ENCODE assay signal across 34 cellular contexts in the genomic region with DNA sequence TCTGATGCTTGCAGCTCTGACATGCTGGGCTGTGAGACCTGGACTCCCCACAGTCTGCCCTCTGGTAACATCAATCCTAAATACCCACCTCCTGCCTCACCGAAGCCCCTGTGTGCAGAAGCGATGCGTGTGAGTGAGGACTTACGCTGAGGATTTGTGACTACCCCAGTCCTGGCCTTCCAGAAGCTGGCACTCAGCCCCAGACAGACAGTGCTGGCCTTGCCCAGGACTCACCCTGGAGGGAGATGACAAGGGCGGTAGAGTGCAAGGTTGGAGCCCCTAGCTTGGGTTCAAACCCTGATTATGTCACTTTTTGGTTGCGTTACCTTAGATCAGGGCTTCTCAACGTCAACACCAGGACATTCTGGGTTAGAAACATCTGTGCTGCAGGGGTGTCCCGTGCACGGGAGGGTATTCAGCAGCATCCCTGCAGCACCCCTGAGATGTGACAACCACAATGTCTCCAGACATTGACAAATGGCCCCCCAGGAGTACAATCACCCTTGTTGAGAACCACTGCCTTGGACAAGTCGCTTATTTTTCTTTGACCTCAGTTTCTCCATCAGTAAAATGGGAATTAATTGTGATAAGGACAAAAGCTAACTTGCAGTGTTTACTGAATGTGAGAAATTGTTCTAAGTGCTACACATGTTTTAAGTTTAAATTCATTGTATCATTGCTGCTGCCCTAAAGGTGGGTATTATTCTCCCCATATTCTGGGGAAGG. TPM values are rescaled to one million over a fixed set of nuclear protein-coding genes. Genes with fewer than 3 reads are reported as not detected.
"Had no signal": no experiment of that assay in that cellular context is flagged by ENCODE, and none has a peak within 500 bp of the region (broad histone marks: within the 10 kb centered on the region; RNA-seq: fewer than 3 reads in every experiment).

No MANE protein-coding gene starts in this region.

- H3K27ac ChIP-seq: ascending aorta, cardiac muscle cell, VCaP had no signal

- H3K4me3 Mint-ChIP-seq: activated B cell treated with CpG ODN at 0.5 μM for 24 hours; activated CD4-positive, alpha-beta memory T cell treated with anti-CD3 and anti-CD28 coated beads for 36 hours; activated naive CD8-positive, alpha-beta T cell treated with anti-CD3 and anti-CD28 coated beads for 36 hours; activated T-cell treated with anti-CD3 and anti-CD28 coated beads, Interleukin-2, amount 50 U/mL, for 4 hours; activated T-helper 1 cell treated with anti-CD3 and anti-CD28 coated beads, Interleukin-12 subunit alpha, Interleukin-12 subunit beta, Interleukin-2, Interleukin-4 antibody, amounts not matched to agents 30 ng/mL and 10 ng/mL and 1 ng/mL, durations not matched to agents 14 hours and 24 hours and 36 hours; central memory CD8-positive, alpha-beta T cell had no signal

- H3K4me1 Mint-ChIP-seq: activated B cell treated with CpG ODN at 0.5 μM for 24 hours; activated naive CD8-positive, alpha-beta T cell treated with anti-CD3 and anti-CD28 coated beads for 36 hours; central memory CD8-positive, alpha-beta T cell had no signal

- H3K9me3 ChIP-seq: ascending aorta, MG63 had no signal

- H3K27ac Mint-ChIP-seq: activated B cell treated with CpG ODN at 0.5 μM for 24 hours; activated CD4-positive, alpha-beta memory T cell treated with anti-CD3 and anti-CD28 coated beads for 36 hours; activated naive CD8-positive, alpha-beta T cell treated with anti-CD3 and anti-CD28 coated beads for 36 hours; activated T-helper 1 cell treated with anti-CD3 and anti-CD28 coated beads, Interleukin-12 subunit alpha, Interleukin-12 subunit beta, Interleukin-2, Interleukin-4 antibody, amounts not matched to agents 30 ng/mL and 10 ng/mL and 1 ng/mL, durations not matched to agents 14 hours and 24 hours and 36 hours had no signal

- H3K36me3 Mint-ChIP-seq: activated CD4-positive, alpha-beta memory T cell treated with anti-CD3 and anti-CD28 coated beads for 36 hours; activated naive CD8-positive, alpha-beta T cell treated with anti-CD3 and anti-CD28 coated beads for 36 hours had no signal

- H3K36me3 ChIP-seq: ascending aorta, cardiac muscle cell, MG63 had no signal

- ATAC-seq: activated T-cell treated with anti-CD3 and anti-CD28 coated beads, Interleukin-2, amount 50 U/mL, for 4 hours had no signal

- H3K4me1 ChIP-seq: ascending aorta had no signal

- H3K27me3 Mint-ChIP-seq: activated CD4-positive, alpha-beta memory T cell treated with anti-CD3 and anti-CD28 coated beads for 36 hours; activated naive CD8-positive, alpha-beta T cell treated with anti-CD3 and anti-CD28 coated beads for 36 hours; central memory CD8-positive, alpha-beta T cell had no signal

- H3K9me3 Mint-ChIP-seq: activated B cell treated with CpG ODN at 0.5 μM for 24 hours; activated naive CD8-positive, alpha-beta T cell treated with anti-CD3 and anti-CD28 coated beads for 36 hours; activated T-cell treated with anti-CD3 and anti-CD28 coated beads, Interleukin-2, amount 50 U/mL, for 4 hours; activated T-helper 1 cell treated with anti-CD3 and anti-CD28 coated beads, Interleukin-12 subunit alpha, Interleukin-12 subunit beta, Interleukin-2, Interleukin-4 antibody, amounts not matched to agents 30 ng/mL and 10 ng/mL and 1 ng/mL, durations not matched to agents 14 hours and 24 hours and 36 hours; central memory CD8-positive, alpha-beta T cell had no signal

- H3K27me3 ChIP-seq: ascending aorta, cardiac muscle cell, MG63 had no signal

- DNase-seq: activated B cell treated with CpG ODN at 0.5 μM for 24 hours; activated CD4-positive, alpha-beta memory T cell treated with anti-CD3 and anti-CD28 coated beads for 36 hours; activated CD4-positive, alpha-beta T cell treated with anti-CD3 and anti-CD28 coated beads for 4 hours; activated CD4-positive, alpha-beta T cell treated with anti-CD3 and anti-CD28 coated beads, Interleukin-2, amount 50 U/mL, for 1 hour; activated CD4-positive, CD25-positive, alpha-beta regulatory T cell treated with anti-CD3 and anti-CD28 coated beads, Interleukin-2, amount 50 U/mL, for 72 hours; activated CD8-positive, alpha-beta memory T cell treated with anti-CD3 and anti-CD28 coated beads, Interleukin-2, amount 50 U/mL, for 4 hours; activated naive CD4-positive, alpha-beta T cell; activated naive CD4-positive, alpha-beta T cell treated with anti-CD3 and anti-CD28 coated beads, Interleukin-2, amount 50 U/mL, for 16 hours; activated naive CD8-positive, alpha-beta T cell treated with anti-CD3 and anti-CD28 coated beads for 36 hours; activated T-cell treated with anti-CD3 and anti-CD28 coated beads for 4 hours; activated T-cell treated with anti-CD3 and anti-CD28 coated beads, Interleukin-2, amount 50 U/mL, for 4 hours; amygdala; Kasumi-1; MG63; NCI-H1048; NCI-H1105 treated with DMSO at 0.1 percent for 48 hours; NCI-H1436; NCI-H1694 treated with DMSO at 0.1 percent for 48 hours; NCI-H2029 treated with DMSO at 0.1 percent for 48 hours; NCI-H2107; NCI-H2171; NCI-H510A; NCI-H526; NCI-H748 treated with DMSO at 0.1 percent for 48 hours; Right ventricle myocardium superior; SW 1271; T-helper 1 cell; T-helper 2 cell; T-helper 9 cell had no signal

- H3K4me3 ChIP-seq: ascending aorta, cardiac muscle cell, MG63 had no signal

RNA-seq across cellular contexts. Expression of gene MORN5, which starts 43.1 kb away (rescaled TPM):
- total RNA-seq: activated B cell treated with CpG ODN at 0.5 μM for 24 hours; activated CD4-positive, alpha-beta memory T cell treated with anti-CD3 and anti-CD28 coated beads for 36 hours; activated naive CD8-positive, alpha-beta T cell treated with anti-CD3 and anti-CD28 coated beads for 36 hours; activated T-cell treated with anti-CD3 and anti-CD28 coated beads, Interleukin-2, amount 50 U/mL, for 4 hours; activated T-helper 1 cell treated with anti-CD3 and anti-CD28 coated beads, Interleukin-12 subunit alpha, Interleukin-12 subunit beta, Interleukin-2, Interleukin-4 antibody, amounts not matched to agents 30 ng/mL and 10 ng/mL and 1 ng/mL, durations not matched to agents 14 hours and 24 hours and 36 hours; ascending aorta; cardiac muscle cell; Right ventricle myocardium superior had no signal
- polyA plus RNA-seq: cardiac muscle cell had no signal
